ENCODE assay signal across 16 cellular contexts in genomic region chr2:241180495-241180894, GRCh38. TPM values are rescaled to one million over a fixed set of nuclear protein-coding genes. Genes with fewer than 3 reads are reported as not detected.
DNase-seq lines count a peak whose midpoint lies in the region; ATAC-seq and TF ChIP-seq lines count a peak whose summit lies in the region.
"Had no signal": no experiment of that assay in that cellular context is flagged by ENCODE, and none has a peak within 500 bp of the region (broad histone marks: within the 10 kb centered on the region; RNA-seq: fewer than 3 reads in every experiment).

No MANE protein-coding gene starts in this region.

- H3K9me3 ChIP-seq in HEK293 (ENCODE audit: control insufficient read depth, insufficient read depth, low read depth, low read length) (no peaks in the 10 kb centered on the region), tibial nerve (no peaks in the 10 kb centered on the region)
- H3K9me3 ChIP-seq: SJCRH30 had no signal

- WGBS in tibial nerve, 2 donors = 84 to 95% methylated on average over 12 of the region's 12 CpGs

- H3K4me1 ChIP-seq in HEK293 (ENCODE audit: control insufficient read depth, insufficient read depth, low read length) = no peaks in the 10 kb centered on the region
- H3K4me1 ChIP-seq in tibial nerve = no peaks in the 10 kb centered on the region
- H3K4me1 ChIP-seq: SJCRH30 had no signal

- TF ChIP-seq CTCF in HEK293 (tag by site-specific recombination; IDR thresholded peaks at IDR 0.05) (peak; percentile 41; the same call in 1 of the 2 replicates), coronary artery (IDR thresholded peaks at IDR 0.05) (no peak), tibial nerve (IDR thresholded peaks at IDR 0.05) (no peak)

- CTCF ChIA-PET in HEK293 (lab: Yijun Ruan, JAX) = no interaction called here

- H3K4me3 ChIP-seq in HEK293 (ENCODE audit: low read depth, low read length) (no peak overlapping the region), coronary artery (no peak overlapping the region), tibial nerve (no peak overlapping the region)
- H3K4me3 ChIP-seq: SJCRH30 had no signal

- ATAC-seq in GM21390 (IDR thresholded peaks at IDR 0.05; ENCODE audit: unreplicated experiment) = no peak

- no peaks in the 10 kb centered on the region for H3K27me3 ChIP-seq in tibial nerve
- H3K27me3 ChIP-seq: SJCRH30 had no signal

- peaks cover 0 to 29% of the 10 kb centered on the region in 2 experiments; a peak in 2 of 3 replicates for H3K36me3 ChIP-seq in HEK293 (ENCODE audit: control insufficient read depth in 2 of 2, insufficient read depth in 1 of 2, low read length in 2 of 2)
- H3K36me3 ChIP-seq in tibial nerve = peaks cover 0 to 89% (median 3%) of the 10 kb centered on the region in 3 donors

- no peak for TF ChIP-seq EP300 in tibial nerve (IDR thresholded peaks at IDR 0.05)

- H3K27ac ChIP-seq in HEK293 (ENCODE audit: extremely low read depth, low read depth, low read length) (no peak overlapping the region), coronary artery (no peak overlapping the region), tibial nerve (no peak overlapping the region)
- H3K27ac ChIP-seq: C4-2B, RWPE1, SJCRH30 had no signal

- in situ Hi-C loops in ACHN (cut with HindIII; ENCODE audit: low pct_ligation_motif_present, low pct_unique_long_range_greater_than_20kb, low sequenced_read_pairs) = no loop called here

- TF ChIP-seq POLR2A in tibial nerve (IDR thresholded peaks at IDR 0.05) = no peak

- POLR2A ChIA-PET in HEK293 (lab: Yijun Ruan, JAX) = no interaction called here

- peak; percentile 13 for DNase-seq in ACHN
- peak; percentile 71 for DNase-seq in coronary artery (ENCODE audit: low spot score)
- DNase-seq in iPS-NIHi7 (ENCODE audit: extremely low spot score) = peak; percentile 90
- no peak for DNase-seq in GF-D8 (lab: John Stamatoyannopoulos, UW)
- no peak for DNase-seq in tibial nerve (ENCODE audit: low spot score in 2 of 2)
- no peak for DNase-seq in mucosa of gallbladder (ENCODE audit: low spot score)
- DNase-seq: DND-41; NCI-H187; NCI-H526 treated with DMSO at 0.1 percent for 48 hours; NK-92 treated with Interleukin-12 subunit alpha and Interleukin-12 subunit beta, amount 100 ng/mL, for 24 hours; OCI-M1; SJCRH30 had no signal

TF ChIP-seq in HEK293, 187 proteins besides CTCF, POLR2A, EP300 and RAD21:
- TF ChIP-seq HOXD13 (CRISPR knock-in tag; IDR thresholded peaks at IDR 0.05; ENCODE audit: borderline replicate concordance) (no peak), KLF8 (tag by site-specific recombination; IDR thresholded peaks at IDR 0.05) (no peak), ZNF596 (tag by site-specific recombination; IDR thresholded peaks at IDR 0.05) (no peak), BCL11A (tag by site-specific recombination; IDR thresholded peaks at IDR 0.05; ENCODE audit: low read depth) (no peak), ZNF112 (tag by site-specific recombination; IDR thresholded peaks at IDR 0.05) (no peak), BCL11B (tag by site-specific recombination; IDR thresholded peaks at IDR 0.05; ENCODE audit: low read depth) (no peak), ZNF600 (tag by site-specific recombination; IDR thresholded peaks at IDR 0.05) (no peak), ZNF350 (tag by site-specific recombination; IDR thresholded peaks at IDR 0.05) (no peak), YY2 (tag by site-specific recombination; IDR thresholded peaks at IDR 0.05) (no peak), HOXA7 (CRISPR knock-in tag; IDR thresholded peaks at IDR 0.05; ENCODE audit: borderline replicate concordance) (no peak), ZSCAN18 (tag by site-specific recombination; IDR thresholded peaks at IDR 0.05) (no peak), HIC1 (tag by site-specific recombination; IDR thresholded peaks at IDR 0.05) (no peak), SETDB1 (IDR thresholded peaks at IDR 0.05; ENCODE audit: insufficient read length, low read length) (no peak), ZNF426 (tag by site-specific recombination; IDR thresholded peaks at IDR 0.05) (no peak), WT1 (tag by site-specific recombination; IDR thresholded peaks at IDR 0.05) (no peak), ZNF48 (tag by site-specific recombination; IDR thresholded peaks at IDR 0.05) (no peak)
- TF ChIP-seq, protein P1, sequence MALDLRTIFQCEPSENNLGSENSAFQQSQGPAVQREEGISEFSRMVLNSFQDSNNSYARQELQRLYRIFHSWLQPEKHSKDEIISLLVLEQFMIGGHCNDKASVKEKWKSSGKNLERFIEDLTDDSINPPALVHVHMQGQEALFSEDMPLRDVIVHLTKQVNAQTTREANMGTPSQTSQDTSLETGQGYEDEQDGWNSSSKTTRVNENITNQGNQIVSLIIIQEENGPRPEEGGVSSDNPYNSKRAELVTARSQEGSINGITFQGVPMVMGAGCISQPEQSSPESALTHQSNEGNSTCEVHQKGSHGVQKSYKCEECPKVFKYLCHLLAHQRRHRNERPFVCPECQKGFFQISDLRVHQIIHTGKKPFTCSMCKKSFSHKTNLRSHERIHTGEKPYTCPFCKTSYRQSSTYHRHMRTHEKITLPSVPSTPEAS (tag by site-specific recombination; IDR thresholded peaks at IDR 0.05) = no peak
- TF ChIP-seq, protein P2, sequence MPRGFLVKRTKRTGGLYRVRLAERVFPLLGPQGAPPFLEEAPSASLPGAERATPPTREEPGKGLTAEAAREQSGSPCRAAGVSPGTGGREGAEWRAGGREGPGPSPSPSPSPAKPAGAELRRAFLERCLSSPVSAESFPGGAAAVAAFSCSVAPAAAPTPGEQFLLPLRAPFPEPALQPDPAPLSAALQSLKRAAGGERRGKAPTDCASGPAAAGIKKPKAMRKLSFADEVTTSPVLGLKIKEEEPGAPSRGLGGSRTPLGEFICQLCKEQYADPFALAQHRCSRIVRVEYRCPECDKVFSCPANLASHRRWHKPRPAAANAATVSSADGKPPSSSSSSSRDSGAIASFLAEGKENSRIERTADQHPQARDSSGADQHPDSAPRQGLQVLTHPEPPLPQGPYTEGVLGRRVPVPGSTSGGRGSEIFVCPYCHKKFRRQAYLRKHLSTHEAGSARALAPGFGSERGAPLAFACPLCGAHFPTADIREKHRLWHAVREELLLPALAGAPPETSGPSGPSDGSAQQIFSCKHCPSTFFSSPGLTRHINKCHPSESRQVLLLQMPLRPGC (tag by site-specific recombination; IDR thresholded peaks at IDR 0.05) = no peak

RNA-seq across cellular contexts. Expression of gene ANO7, which starts 8.0 kb away (rescaled TPM):
- total RNA-seq in tibial nerve (1 to 10 TPM in 1 of 4 donors, under 1 TPM in 3; 0.42 to 1.2 (median 0.51) TPM), mucosa of gallbladder (2.7 TPM)

RNA-seq across cellular contexts. Expression of gene PPP1R7, which starts 30.2 kb away (rescaled TPM):
- total RNA-seq in tibial nerve (10 to 100 TPM; 29.5 to 53.8 (median 38.1) TPM), mucosa of gallbladder (58.6 TPM)

RNA-seq across cellular contexts. Expression of gene PASK, which starts 31.2 kb away (rescaled TPM):
- total RNA-seq in tibial nerve (1 to 10 TPM; 4.1 to 8.1 (median 5.9) TPM), mucosa of gallbladder (16.9 TPM)

Comparison
In these comparisons a context has a peak if more than half of its experiments do, and no peak if none do; other contexts are left out.
1. DNase-seq: peak in ACHN (single experiment), coronary artery (single experiment) and iPS-NIHi7 (single experiment); none in GF-D8 (single experiment), tibial nerve (0 of 2) and mucosa of gallbladder (single experiment).